In the genomic region with DNA sequence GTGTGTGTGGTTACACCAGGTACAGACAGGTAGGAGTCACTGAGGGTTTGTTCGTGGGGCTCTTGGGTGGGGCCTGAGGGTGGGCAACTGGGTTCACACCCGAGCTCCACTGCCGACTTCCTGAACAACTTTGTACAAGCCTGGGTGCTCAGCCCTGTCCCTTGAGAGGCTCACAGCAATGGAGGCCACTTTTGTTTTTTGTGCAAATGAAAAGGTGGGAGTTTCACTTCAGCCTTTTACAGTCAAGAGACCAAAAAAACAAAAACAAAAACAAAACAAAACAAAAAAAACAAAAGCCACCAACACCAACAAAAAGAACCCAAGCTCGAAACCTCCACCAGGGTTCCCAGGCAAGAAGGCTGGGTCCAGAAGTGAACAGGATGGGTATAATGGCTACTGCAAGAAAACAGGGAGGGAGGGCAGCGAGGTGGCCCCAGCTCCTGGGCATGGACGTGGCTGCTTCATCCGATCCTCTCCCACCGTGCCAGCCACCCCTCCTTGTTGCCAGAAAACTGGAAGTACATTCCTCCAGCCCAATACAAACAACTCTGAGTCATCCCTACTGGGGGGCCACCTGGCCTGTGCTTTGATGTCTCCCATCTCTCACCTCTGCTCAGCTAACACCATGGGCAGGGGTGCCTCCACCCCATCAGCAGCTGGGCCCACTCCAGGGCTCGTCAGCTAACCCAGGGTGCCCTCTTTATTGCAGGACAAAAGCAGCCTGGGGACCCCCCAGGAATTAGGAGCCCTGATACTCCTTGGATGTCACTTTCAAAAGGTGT, we compare ENCODE assay signal across 1 cellular context.
TF ChIP-seq lines count a peak whose summit lies in the region.

No MANE protein-coding gene starts in this region.

TF ChIP-seq in HepG2, 621 proteins besides CTCF, POLR2A, EP300 and RAD21 (continued from another document and continues in another):
- TF ChIP-seq, protein P1, sequence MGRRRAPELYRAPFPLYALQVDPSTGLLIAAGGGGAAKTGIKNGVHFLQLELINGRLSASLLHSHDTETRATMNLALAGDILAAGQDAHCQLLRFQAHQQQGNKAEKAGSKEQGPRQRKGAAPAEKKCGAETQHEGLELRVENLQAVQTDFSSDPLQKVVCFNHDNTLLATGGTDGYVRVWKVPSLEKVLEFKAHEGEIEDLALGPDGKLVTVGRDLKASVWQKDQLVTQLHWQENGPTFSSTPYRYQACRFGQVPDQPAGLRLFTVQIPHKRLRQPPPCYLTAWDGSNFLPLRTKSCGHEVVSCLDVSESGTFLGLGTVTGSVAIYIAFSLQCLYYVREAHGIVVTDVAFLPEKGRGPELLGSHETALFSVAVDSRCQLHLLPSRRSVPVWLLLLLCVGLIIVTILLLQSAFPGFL (CRISPR knock-in tag; IDR thresholded peaks at IDR 0.05), result no peak
- TF ChIP-seq, protein P2, sequence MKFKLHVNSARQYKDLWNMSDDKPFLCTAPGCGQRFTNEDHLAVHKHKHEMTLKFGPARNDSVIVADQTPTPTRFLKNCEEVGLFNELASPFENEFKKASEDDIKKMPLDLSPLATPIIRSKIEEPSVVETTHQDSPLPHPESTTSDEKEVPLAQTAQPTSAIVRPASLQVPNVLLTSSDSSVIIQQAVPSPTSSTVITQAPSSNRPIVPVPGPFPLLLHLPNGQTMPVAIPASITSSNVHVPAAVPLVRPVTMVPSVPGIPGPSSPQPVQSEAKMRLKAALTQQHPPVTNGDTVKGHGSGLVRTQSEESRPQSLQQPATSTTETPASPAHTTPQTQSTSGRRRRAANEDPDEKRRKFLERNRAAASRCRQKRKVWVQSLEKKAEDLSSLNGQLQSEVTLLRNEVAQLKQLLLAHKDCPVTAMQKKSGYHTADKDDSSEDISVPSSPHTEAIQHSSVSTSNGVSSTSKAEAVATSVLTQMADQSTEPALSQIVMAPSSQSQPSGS (CRISPR knock-in tag; IDR thresholded peaks at IDR 0.05), result peak; percentile 80
- TF ChIP-seq TGIF2 (CRISPR knock-in tag; IDR thresholded peaks at IDR 0.05) (peak; percentile 91), ZNF616 (CRISPR knock-in tag; IDR thresholded peaks at IDR 0.05; ENCODE audit: low read depth) (no peak), ZKSCAN1 (IDR thresholded peaks at IDR 0.05; ENCODE audit: low read length) (no peak), ZNF746 (CRISPR knock-in tag; IDR thresholded peaks at IDR 0.05) (peak; percentile 78), SPEN (CRISPR knock-in tag; IDR thresholded peaks at IDR 0.05; ENCODE audit: low read depth) (peak; percentile 80; the same call in 1 of the 2 replicates), MATR3 (CRISPR knock-in tag; IDR thresholded peaks at IDR 0.05) (no peak), ZNF773 (CRISPR knock-in tag; IDR thresholded peaks at IDR 0.05; ENCODE audit: borderline replicate concordance) (no peak), SP2 (CRISPR knock-in tag; IDR thresholded peaks at IDR 0.05) (no peak), GZF1 (CRISPR knock-in tag; IDR thresholded peaks at IDR 0.05) (no peak), ZNF713 (CRISPR knock-in tag; IDR thresholded peaks at IDR 0.05) (no peak; the same call in 1 of the 2 replicates), ZFP36L1 (CRISPR knock-in tag; IDR thresholded peaks at IDR 0.05) (peak; percentile 84; the same call in 1 of the 2 replicates), CREM (IDR thresholded peaks at IDR 0.05) (peak; percentile 76), CREM (CRISPR knock-in tag; IDR thresholded peaks at IDR 0.05) (no peak), EHMT2 (IDR thresholded peaks at IDR 0.05; ENCODE audit: borderline replicate concordance, low read depth, low read length) (no peak), FLYWCH1 (CRISPR knock-in tag; IDR thresholded peaks at IDR 0.05) (no peak), ZNF589 (CRISPR knock-in tag; conservative IDR thresholded peaks at IDR 0.05) (0 out of 2 replicates have a peak, but pooled peaks have one; percentile 44), TAF1 (CRISPR knock-in tag; IDR thresholded peaks at IDR 0.05) (peak; percentile 34; the same call in 1 of the 2 replicates), ATF7 (IDR thresholded peaks at IDR 0.05) (no peak), ATF7 (CRISPR knock-in tag; IDR thresholded peaks at IDR 0.05) (peak; percentile 79; the same call in 1 of the 2 replicates), ARID2 (CRISPR knock-in tag; IDR thresholded peaks at IDR 0.05; ENCODE audit: borderline replicate concordance) (no peak), ZMAT3 (CRISPR knock-in tag; conservative IDR thresholded peaks at IDR 0.05) (peak; percentile 85), ZFP62 (CRISPR knock-in tag; IDR thresholded peaks at IDR 0.05) (no peak), ZBTB3 (CRISPR knock-in tag; IDR thresholded peaks at IDR 0.05; ENCODE audit: borderline replicate concordance, low read depth) (0 out of 2 replicates have a peak, but pooled peaks have one; percentile 78), EEA1 (CRISPR knock-in tag; IDR thresholded peaks at IDR 0.05; ENCODE audit: borderline replicate concordance) (no peak), ZNF841 (CRISPR knock-in tag; IDR thresholded peaks at IDR 0.05; ENCODE audit: borderline replicate concordance) (no peak), SATB2 (CRISPR knock-in tag; IDR thresholded peaks at IDR 0.05) (no peak), NFE2L2 (IDR thresholded peaks at IDR 0.05; ENCODE audit: low read length) (peak; percentile 5; the same call in 1 of the 2 replicates), ZFP37 (CRISPR knock-in tag; IDR thresholded peaks at IDR 0.05; ENCODE audit: borderline replicate concordance) (peak; percentile 55; the same call in 1 of the 2 replicates), ZNF607 (CRISPR knock-in tag; IDR thresholded peaks at IDR 0.05; ENCODE audit: borderline replicate concordance) (peak; percentile 71; the same call in 1 of the 2 replicates), MAFF (IDR thresholded peaks at IDR 0.05; ENCODE audit: low read depth, low read length) (no peak), ATAD3A (CRISPR knock-in tag; IDR thresholded peaks at IDR 0.05) (no peak), ZBTB38 (CRISPR knock-in tag; IDR thresholded peaks at IDR 0.05) (peak; percentile 65), ZSCAN12 (CRISPR knock-in tag; IDR thresholded peaks at IDR 0.05) (no peak), CERS6 (CRISPR knock-in tag; IDR thresholded peaks at IDR 0.05) (no peak), ZNF562 (CRISPR knock-in tag; IDR thresholded peaks at IDR 0.05; ENCODE audit: borderline replicate concordance) (no peak), ZNF431 (CRISPR knock-in tag; IDR thresholded peaks at IDR 0.05; ENCODE audit: borderline replicate concordance, low read depth) (no peak), THAP8 (CRISPR knock-in tag; IDR thresholded peaks at IDR 0.05; ENCODE audit: borderline replicate concordance) (no peak), CSRNP1 (CRISPR knock-in tag; IDR thresholded peaks at IDR 0.05) (peak; percentile 83; the same call in 1 of the 2 replicates), AKNA (CRISPR knock-in tag; IDR thresholded peaks at IDR 0.05; ENCODE audit: borderline replicate concordance) (no peak), ZBTB20 (CRISPR knock-in tag; IDR thresholded peaks at IDR 0.05; ENCODE audit: borderline replicate concordance, low read depth) (peak; percentile 82; the same call in 1 of the 2 replicates), ZMYM2 (CRISPR knock-in tag; IDR thresholded peaks at IDR 0.05) (no peak), WIZ (CRISPR knock-in tag; IDR thresholded peaks at IDR 0.05) (peak; percentile 64; the same call in 1 of the 2 replicates), ZNF772 (CRISPR knock-in tag; IDR thresholded peaks at IDR 0.05) (no peak)
- TF ChIP-seq, protein P3, sequence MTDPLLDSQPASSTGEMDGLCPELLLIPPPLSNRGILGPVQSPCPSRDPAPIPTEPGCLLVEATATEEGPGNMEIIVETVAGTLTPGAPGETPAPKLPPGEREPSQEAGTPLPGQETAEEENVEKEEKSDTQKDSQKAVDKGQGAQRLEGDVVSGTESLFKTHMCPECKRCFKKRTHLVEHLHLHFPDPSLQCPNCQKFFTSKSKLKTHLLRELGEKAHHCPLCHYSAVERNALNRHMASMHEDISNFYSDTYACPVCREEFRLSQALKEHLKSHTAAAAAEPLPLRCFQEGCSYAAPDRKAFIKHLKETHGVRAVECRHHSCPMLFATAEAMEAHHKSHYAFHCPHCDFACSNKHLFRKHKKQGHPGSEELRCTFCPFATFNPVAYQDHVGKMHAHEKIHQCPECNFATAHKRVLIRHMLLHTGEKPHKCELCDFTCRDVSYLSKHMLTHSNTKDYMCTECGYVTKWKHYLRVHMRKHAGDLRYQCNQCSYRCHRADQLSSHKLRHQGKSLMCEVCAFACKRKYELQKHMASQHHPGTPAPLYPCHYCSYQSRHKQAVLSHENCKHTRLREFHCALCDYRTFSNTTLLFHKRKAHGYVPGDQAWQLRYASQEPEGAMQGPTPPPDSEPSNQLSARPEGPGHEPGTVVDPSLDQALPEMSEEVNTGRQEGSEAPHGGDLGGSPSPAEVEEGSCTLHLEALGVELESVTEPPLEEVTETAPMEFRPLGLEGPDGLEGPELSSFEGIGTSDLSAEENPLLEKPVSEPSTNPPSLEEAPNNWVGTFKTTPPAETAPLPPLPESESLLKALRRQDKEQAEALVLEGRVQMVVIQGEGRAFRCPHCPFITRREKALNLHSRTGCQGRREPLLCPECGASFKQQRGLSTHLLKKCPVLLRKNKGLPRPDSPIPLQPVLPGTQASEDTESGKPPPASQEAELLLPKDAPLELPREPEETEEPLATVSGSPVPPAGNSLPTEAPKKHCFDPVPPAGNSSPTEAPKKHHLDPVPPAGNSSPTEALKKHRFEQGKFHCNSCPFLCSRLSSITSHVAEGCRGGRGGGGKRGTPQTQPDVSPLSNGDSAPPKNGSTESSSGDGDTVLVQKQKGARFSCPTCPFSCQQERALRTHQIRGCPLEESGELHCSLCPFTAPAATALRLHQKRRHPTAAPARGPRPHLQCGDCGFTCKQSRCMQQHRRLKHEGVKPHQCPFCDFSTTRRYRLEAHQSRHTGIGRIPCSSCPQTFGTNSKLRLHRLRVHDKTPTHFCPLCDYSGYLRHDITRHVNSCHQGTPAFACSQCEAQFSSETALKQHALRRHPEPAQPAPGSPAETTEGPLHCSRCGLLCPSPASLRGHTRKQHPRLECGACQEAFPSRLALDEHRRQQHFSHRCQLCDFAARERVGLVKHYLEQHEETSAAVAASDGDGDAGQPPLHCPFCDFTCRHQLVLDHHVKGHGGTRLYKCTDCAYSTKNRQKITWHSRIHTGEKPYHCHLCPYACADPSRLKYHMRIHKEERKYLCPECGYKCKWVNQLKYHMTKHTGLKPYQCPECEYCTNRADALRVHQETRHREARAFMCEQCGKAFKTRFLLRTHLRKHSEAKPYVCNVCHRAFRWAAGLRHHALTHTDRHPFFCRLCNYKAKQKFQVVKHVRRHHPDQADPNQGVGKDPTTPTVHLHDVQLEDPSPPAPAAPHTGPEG (CRISPR knock-in tag; IDR thresholded peaks at IDR 0.05), result no peak
- TF ChIP-seq, protein P4, sequence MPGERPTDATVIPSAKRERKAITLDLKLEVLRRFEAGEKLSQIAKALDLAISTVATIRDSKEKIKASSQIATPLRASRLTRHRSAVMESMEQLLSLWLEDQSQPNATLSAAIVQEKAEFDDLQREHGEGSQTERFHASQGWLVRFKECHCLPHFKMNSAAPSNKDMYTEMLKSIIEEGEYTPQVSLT (CRISPR knock-in tag; IDR thresholded peaks at IDR 0.05; ENCODE audit: borderline replicate concordance, low read depth), result no peak
